10 cellular contexts compared by ENCODE assay signal in the genomic region with DNA sequence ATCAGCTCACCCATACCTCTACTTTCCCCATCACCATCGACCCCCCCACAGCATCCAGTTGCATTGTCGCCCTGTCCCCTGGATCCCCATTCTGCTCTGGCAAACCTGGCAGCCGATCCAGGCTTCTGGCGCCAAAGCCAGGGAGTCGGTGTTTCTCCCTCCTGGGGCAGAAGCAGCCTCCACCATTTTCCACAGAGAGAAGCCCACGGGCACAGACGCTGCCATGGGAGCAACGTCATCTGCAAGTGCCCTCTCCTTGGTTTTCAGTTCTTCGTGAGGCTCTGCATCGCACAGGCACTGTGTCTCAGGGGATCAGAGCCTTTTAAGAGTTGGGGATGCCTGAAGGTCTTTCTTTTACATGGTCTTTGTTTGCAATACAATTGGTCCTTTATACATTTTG. TPM values are rescaled to one million over a fixed set of nuclear protein-coding genes. Genes with fewer than 3 reads are reported as not detected.
A peak's percentile ranks its signal among the peaks of the same experiment; 100 is the strongest.
DNase-seq lines count a peak whose midpoint lies in the region; ATAC-seq, FAIRE-seq and TF ChIP-seq lines count a peak whose summit lies in the region.
"Had no signal": no experiment of that assay in that cellular context is flagged by ENCODE, and none has a peak within 500 bp of the region (broad histone marks: within the 10 kb centered on the region; RNA-seq: fewer than 3 reads in every experiment).

No MANE protein-coding gene starts in this region.

- dilution Hi-C loops in endothelial cell of umbilical vein (cut with MboI; ENCODE audit: extremely low pct_ligation_motif_present, low sequenced_read_pairs), result no loop called here

- intact Hi-C loops in endothelial cell of umbilical vein (cut with micrococcal nuclease) (loop anchor here (5.0 kb wide), 1 partner anchor 320 kb away; no protein-coding TSS in a partner anchor), ovary (cut with DNase I) (loop anchor here in 2 of 4 donors (10.0 kb wide), 2 partner anchors 193 to 323 kb away; partner anchors contain the start of gene TNKS1BP1 (in 1 of the 2)), Calu3 (cut with micrococcal nuclease; ENCODE audit: unreplicated experiment) (loop anchor here (10.0 kb wide), 1 partner anchor 867 kb away; no protein-coding TSS in a partner anchor)

- H3K36me3 ChIP-seq in GM23248 (ENCODE audit: low read depth) (no peaks in the 10 kb centered on the region), endothelial cell of umbilical vein (ENCODE audit: control insufficient read depth in 2 of 2, extremely low read depth in 1 of 2, insufficient read depth in 2 of 2, low read length in 2 of 2) (no peaks in the 10 kb centered on the region), ovary (no peaks in the 10 kb centered on the region)
- H3K36me3 ChIP-seq: esophagus squamous epithelium had no signal

- no peak for FAIRE-seq in endothelial cell of umbilical vein (lab: Jason Lieb, UNC)

- H4K20me1 ChIP-seq in GM23248 (ENCODE audit: insufficient read depth) (no peaks in the 10 kb centered on the region; the same call in 1 of the 2 replicates), endothelial cell of umbilical vein (replicated peaks; ENCODE audit: control insufficient read depth, extremely low read depth, insufficient read depth, low read length) (no peaks in the 10 kb centered on the region)

- no peaks in the 10 kb centered on the region for H3K36me3 Mint-ChIP-seq in Calu3 (ENCODE audit: insufficient read depth, unreplicated experiment)
- H3K36me3 Mint-ChIP-seq in endothelial cell (ENCODE audit: low read depth, unreplicated experiment), result peaks cover 3% of the 10 kb centered on the region

- H3K27me3 Mint-ChIP-seq in Calu3 (ENCODE audit: unreplicated experiment) (peaks cover 77% of the 10 kb centered on the region), endothelial cell (ENCODE audit: unreplicated experiment) (peaks cover 33% of the 10 kb centered on the region)

- H2AFZ ChIP-seq in GM23248 (no peak overlapping the region), endothelial cell of umbilical vein (ENCODE audit: low read depth, low read length) (no peak overlapping the region)

- peaks cover 32% of the 10 kb centered on the region for H3F3A ChIP-seq in GM23248 (ENCODE audit: insufficient read depth)

- H3K4me1 ChIP-seq in GM23248 (ENCODE audit: insufficient read depth) (peaks cover 26% of the 10 kb centered on the region), endothelial cell of umbilical vein (ENCODE audit: control insufficient read depth, extremely low read depth, insufficient read depth, low read length) (peaks cover 3% of the 10 kb centered on the region), ovary (ENCODE audit: insufficient read depth) (peaks cover 27% of the 10 kb centered on the region)

- ATAC-seq in HG03039 (IDR thresholded peaks at IDR 0.05; ENCODE audit: unreplicated experiment), result no peak

- in situ Hi-C loops in GM23248 (cut with MboI), result no loop called here

- peaks cover 28% of the 10 kb centered on the region for H3K4me1 Mint-ChIP-seq in Calu3 (ENCODE audit: low read depth, unreplicated experiment)
- H3K4me1 Mint-ChIP-seq in endothelial cell (ENCODE audit: unreplicated experiment), result peaks cover 77% of the 10 kb centered on the region

- DNase-seq in GM23248 (peak; percentile 41), NCI-H69 (lab: John Stamatoyannopoulos, UW) (peak; percentile 23), endothelial cell of umbilical vein (ENCODE audit: low read depth, low spot score) (no peak), ovary (peak in 4 of 5 donors; percentile 43 to 57 (median 50)), Calu3 (no peak), OCI-M2 (lab: John Stamatoyannopoulos, UW; ENCODE audit: unreplicated experiment) (no peak), endothelial cell (ENCODE audit: low spot score) (no peak)
- DNase-seq: activated CD4-positive, alpha-beta T cell treated with anti-CD3 and anti-CD28 coated beads, Interleukin-2, amount 50 U/mL, for 1 hour; esophagus squamous epithelium had no signal

- no peaks in the 10 kb centered on the region; the same call in 1 of the 2 replicates for H3K79me2 ChIP-seq in GM23248 (ENCODE audit: insufficient read depth)
- H3K79me2 ChIP-seq in endothelial cell of umbilical vein (ENCODE audit: control insufficient read depth, insufficient read depth, low read length), result no peaks in the 10 kb centered on the region

- H3K27ac Mint-ChIP-seq in Calu3 (ENCODE audit: unreplicated experiment) (no peak overlapping the region), endothelial cell (ENCODE audit: unreplicated experiment) (no peak overlapping the region)

- no peak for TF ChIP-seq EP300 in ovary (IDR thresholded peaks at IDR 0.05)

- H3K4me3 Mint-ChIP-seq in Calu3 (ENCODE audit: low read depth, unreplicated experiment), result no peak overlapping the region
- no peak overlapping the region for H3K4me3 Mint-ChIP-seq in endothelial cell (ENCODE audit: unreplicated experiment)

- whole genome bisulfite sequencing in GM23248 (ENCODE audit: low coverage in 1 of 2, low lambda C conversion rate in 2 of 2, missing lambda C conversion rate in 2 of 2), 2 experiments, result 5 to 8% methylated on average over 9 to 10 of the region's 10 CpGs
- WGBS in ovary, 3 donors, result 1 to 5% (median 4%) methylated on average over 10 of the region's 10 CpGs

- H3K4me3 ChIP-seq in GM23248, result no peak overlapping the region
- H3K4me3 ChIP-seq in endothelial cell of umbilical vein (replicated peaks in 1 of 3; ENCODE audit: insufficient read depth in 1 of 3, low read depth in 1 of 3, low read length in 3 of 3), result no peak overlapping the region
- no peak overlapping the region for H3K4me3 ChIP-seq in ovary

- H3K27ac ChIP-seq in GM23248 (no peak overlapping the region), endothelial cell of umbilical vein (ENCODE audit: insufficient read depth, low read depth, low read length) (no peak overlapping the region), ovary (peak overlapping the region; percentile 7 to 59)
- H3K27ac ChIP-seq: esophagus squamous epithelium had no signal

- TF ChIP-seq CTCF in endothelial cell of umbilical vein (IDR thresholded peaks at IDR 0.05; ENCODE audit: extremely low read depth in 1 of 2, insufficient read depth in 1 of 2, low read depth in 1 of 2, low read length in 2 of 2), result no peak
- TF ChIP-seq CTCF in ovary (IDR thresholded peaks at IDR 0.05), result no peak
- no peak for TF ChIP-seq CTCF in Calu3 (IDR thresholded peaks at IDR 0.05; ENCODE audit: unreplicated experiment)
- TF ChIP-seq CTCF in endothelial cell (IDR thresholded peaks at IDR 0.05; ENCODE audit: unreplicated experiment), result no peak

- TF ChIP-seq POLR2A in endothelial cell of umbilical vein (IDR thresholded peaks at IDR 0.05; ENCODE audit: low read depth, low read length) (no peak), ovary (IDR thresholded peaks at IDR 0.05) (no peak)

- CTCF ChIA-PET in endothelial cell of umbilical vein (lab: Charles Lee), result interaction anchor here (1.3 to 5.1 kb wide), 2 partner anchors 78 kb away, joined by 8 to 126 read pairs; partner anchors contain the start of gene UBE2L6
- CTCF ChIA-PET in Calu3 (lab: Charles Lee), result no interaction called here

- H3K9me3 ChIP-seq in GM23248 (ENCODE audit: low read depth), result no peaks in the 10 kb centered on the region
- H3K9me3 ChIP-seq in endothelial cell of umbilical vein (replicated peaks; ENCODE audit: control insufficient read depth, insufficient read depth, low read length), result no peaks in the 10 kb centered on the region
- H3K9me3 ChIP-seq in ovary, result no peaks in the 10 kb centered on the region
- H3K9me3 ChIP-seq: esophagus squamous epithelium had no signal

- H3K9me2 ChIP-seq in GM23248 (ENCODE audit: insufficient read depth), result no peaks in the 10 kb centered on the region

- no peaks in the 10 kb centered on the region for H3K27me3 ChIP-seq in GM23248 (replicated peaks; ENCODE audit: insufficient read depth)
- H3K27me3 ChIP-seq in endothelial cell of umbilical vein (ENCODE audit: control insufficient read depth in 2 of 2, insufficient read depth in 2 of 2, low read length in 2 of 2), result peaks cover 40 to 54% of the 10 kb centered on the region in 2 experiments
- no peaks in the 10 kb centered on the region for H3K27me3 ChIP-seq in ovary

- H3K4me2 ChIP-seq in GM23248 (ENCODE audit: unreplicated experiment), result no peak overlapping the region
- no peak overlapping the region for H3K4me2 ChIP-seq in endothelial cell of umbilical vein (ENCODE audit: insufficient read depth, low read length)

- BruUV-seq in endothelial cell of umbilical vein (replicated peaks; lab: Mats Ljungman, UMichigan) (no TSS peak), Calu3 (replicated peaks; lab: Mats Ljungman, UMichigan) (no TSS peak)

- H3K9me3 Mint-ChIP-seq in Calu3 (ENCODE audit: low read depth, unreplicated experiment), result no peaks in the 10 kb centered on the region
- H3K9me3 Mint-ChIP-seq in endothelial cell (ENCODE audit: unreplicated experiment), result no peaks in the 10 kb centered on the region

- H3K9me1 ChIP-seq in endothelial cell of umbilical vein (replicated peaks; ENCODE audit: control insufficient read depth, extremely low read depth, insufficient read depth, low read length), result no peaks in the 10 kb centered on the region

- POLR2A ChIA-PET in endothelial cell of umbilical vein (lab: Charles Lee), result no interaction called here

- H3K9ac ChIP-seq in GM23248, result no peak overlapping the region
- no peak overlapping the region for H3K9ac ChIP-seq in endothelial cell of umbilical vein (replicated peaks; ENCODE audit: extremely low read depth, insufficient read depth, low read length)

RNA-seq across cellular contexts. Expression of gene YPEL4, which starts 2.3 kb away (rescaled TPM):
- total RNA-seq in GM23248 (2014; rRNA removed; shearing (Covaris generic)), result 1.7 TPM in 1 of 2 replicates, not detected in the other
- polyA plus RNA-seq in GM23248 (2016; fragmentation: Nextera tagmentation; extraction: Ambion mirVana), result 0.35 and 0.49 TPM in 2 replicates
- 0.24 and 0.30 TPM in 2 replicates for total RNA-seq in endothelial cell of umbilical vein
- 0.03 and 0.06 TPM in 2 replicates for polyA plus RNA-seq in endothelial cell of umbilical vein
- polyA plus RNA-seq in endothelial cell of umbilical vein (2011; cell fraction: cytosol; rRNA removed), result 0.04 and 0.05 TPM in 2 replicates
- 0.34 and 0.39 TPM in 2 replicates for polyA plus RNA-seq in endothelial cell of umbilical vein (2011; cell fraction: nucleus; rRNA removed)
- 0.13 and 0.35 TPM in 2 replicates for polyA plus RNA-seq in endothelial cell of umbilical vein (2012)
- 0.17 TPM in 1 of 2 replicates, not detected in the other for polyA minus RNA-seq in endothelial cell of umbilical vein
- polyA minus RNA-seq in endothelial cell of umbilical vein (2011; cell fraction: cytosol; rRNA and poly(A)+ RNA removed), result not detected
- polyA minus RNA-seq in endothelial cell of umbilical vein (2011; cell fraction: nucleus; rRNA and poly(A)+ RNA removed), result 0.19 and 0.24 TPM in 2 replicates
- 10 to 100 TPM in 1 of 7 donors, 1 to 10 TPM in 6; 2.1 to 12.9 (median 4.4) TPM for total RNA-seq in ovary
- polyA plus RNA-seq in ovary, result 10 to 100 TPM in 1 of 2 donors, 1 to 10 TPM in 1; 7.1 to 15.3 TPM
- total RNA-seq in Calu3 (2022), result 0.28 TPM in 1 of 2 replicates, not detected in the other
- total RNA-seq in endothelial cell (ENCODE audit: unreplicated experiment), result not detected

RNA-seq across cellular contexts. Expression of gene CLP1, which starts 10.2 kb away (rescaled TPM):
- total RNA-seq in GM23248 (2014; rRNA removed; shearing (Covaris generic)), result 19.6 and 21.0 TPM in 2 replicates
- polyA plus RNA-seq in GM23248 (2016; fragmentation: Nextera tagmentation; extraction: Ambion mirVana), result 16.2 and 16.4 TPM in 2 replicates
- total RNA-seq in endothelial cell of umbilical vein, result 17.9 and 20.9 TPM in 2 replicates
- 19.4 and 20.8 TPM in 2 replicates for polyA plus RNA-seq in endothelial cell of umbilical vein
- polyA plus RNA-seq in endothelial cell of umbilical vein (2011; cell fraction: cytosol; rRNA removed), result 22.1 and 25.0 TPM in 2 replicates
- polyA plus RNA-seq in endothelial cell of umbilical vein (2011; cell fraction: nucleus; rRNA removed), result 20.3 and 20.9 TPM in 2 replicates
- 19.1 and 25.1 TPM in 2 replicates for polyA plus RNA-seq in endothelial cell of umbilical vein (2012)
- 25.3 and 34.8 TPM in 2 replicates for polyA minus RNA-seq in endothelial cell of umbilical vein
- 11.5 TPM for polyA minus RNA-seq in endothelial cell of umbilical vein (2011; cell fraction: cytosol; rRNA and poly(A)+ RNA removed)
- polyA minus RNA-seq in endothelial cell of umbilical vein (2011; cell fraction: nucleus; rRNA and poly(A)+ RNA removed), result 6.2 and 9.1 TPM in 2 replicates
- total RNA-seq in ovary, result 10 to 100 TPM in 4 of 7 donors, 1 to 10 TPM in 3; 5.5 to 11.9 (median 11.1) TPM
- 10 to 100 TPM in 1 of 2 donors, 1 to 10 TPM in 1; 7.2 to 10.5 TPM for polyA plus RNA-seq in ovary
- 15.2 and 18.6 TPM in 2 replicates for total RNA-seq in Calu3 (2022)
- total RNA-seq in endothelial cell (ENCODE audit: unreplicated experiment), result 31.1 TPM

RNA-seq across cellular contexts. Expression of gene ZDHHC5, which starts 20.5 kb away (rescaled TPM):
- total RNA-seq in GM23248 (2014; rRNA removed; shearing (Covaris generic)), result 43.6 and 52.5 TPM in 2 replicates
- 35.8 and 36.7 TPM in 2 replicates for polyA plus RNA-seq in GM23248 (2016; fragmentation: Nextera tagmentation; extraction: Ambion mirVana)
- total RNA-seq in endothelial cell of umbilical vein, result 67.4 and 74.0 TPM in 2 replicates
- polyA plus RNA-seq in endothelial cell of umbilical vein, result 52.9 and 61.1 TPM in 2 replicates
- polyA plus RNA-seq in endothelial cell of umbilical vein (2011; cell fraction: cytosol; rRNA removed), result 49.5 and 54.7 TPM in 2 replicates
- 58.1 and 61.0 TPM in 2 replicates for polyA plus RNA-seq in endothelial cell of umbilical vein (2011; cell fraction: nucleus; rRNA removed)
- polyA plus RNA-seq in endothelial cell of umbilical vein (2012), result 54.9 and 55.5 TPM in 2 replicates
- polyA minus RNA-seq in endothelial cell of umbilical vein, result 110 and 138 TPM in 2 replicates
- 31.7 TPM for polyA minus RNA-seq in endothelial cell of umbilical vein (2011; cell fraction: cytosol; rRNA and poly(A)+ RNA removed)
- polyA minus RNA-seq in endothelial cell of umbilical vein (2011; cell fraction: nucleus; rRNA and poly(A)+ RNA removed), result 34.6 and 49.5 TPM in 2 replicates
- total RNA-seq in ovary, result 10 to 100 TPM; 19.9 to 54.1 (median 39.9) TPM
- 10 to 100 TPM; 22.3 to 62.6 TPM for polyA plus RNA-seq in ovary
- 85.9 and 95.3 TPM in 2 replicates for total RNA-seq in Calu3 (2022)
- total RNA-seq in endothelial cell (ENCODE audit: unreplicated experiment), result 78.3 TPM

RNA-seq across cellular contexts. Expression of gene SERPING1, which starts 49.9 kb away (rescaled TPM):
- 98.0 and 147 TPM in 2 replicates for total RNA-seq in GM23248 (2014; rRNA removed; shearing (Covaris generic))
- 319 and 327 TPM in 2 replicates for polyA plus RNA-seq in GM23248 (2016; fragmentation: Nextera tagmentation; extraction: Ambion mirVana)
- not detected in 2 replicates for total RNA-seq in endothelial cell of umbilical vein
- 0.30 TPM in 1 of 2 replicates, not detected in the other for polyA plus RNA-seq in endothelial cell of umbilical vein
- 0.08 TPM in 1 of 2 replicates, not detected in the other for polyA plus RNA-seq in endothelial cell of umbilical vein (2011; cell fraction: cytosol; rRNA removed)
- 0.16 TPM in 1 of 2 replicates, not detected in the other for polyA plus RNA-seq in endothelial cell of umbilical vein (2011; cell fraction: nucleus; rRNA removed)
- polyA plus RNA-seq in endothelial cell of umbilical vein (2012), result 0.12 and 1.0 TPM in 2 replicates
- not detected in 2 replicates for polyA minus RNA-seq in endothelial cell of umbilical vein
- not detected for polyA minus RNA-seq in endothelial cell of umbilical vein (2011; cell fraction: cytosol; rRNA and poly(A)+ RNA removed)
- not detected in 2 replicates for polyA minus RNA-seq in endothelial cell of umbilical vein (2011; cell fraction: nucleus; rRNA and poly(A)+ RNA removed)
- 100 to 1,000 TPM; 454 to 906 (median 709) TPM for total RNA-seq in ovary
- 1,000 to 10,000 TPM in 1 of 2 donors, 100 to 1,000 TPM in 1; 731 to 2,358 TPM for polyA plus RNA-seq in ovary
- 61.8 and 112 TPM in 2 replicates for total RNA-seq in Calu3 (2022)
- 347 TPM for total RNA-seq in endothelial cell (ENCODE audit: unreplicated experiment)

Comparison
In these comparisons a context has a peak if more than half of its experiments do, and no peak if none do; other contexts are left out.
1. DNase-seq: peak in GM23248 (single experiment), NCI-H69 (single experiment) and ovary (4 of 5); none in endothelial cell of umbilical vein (single experiment), Calu3 (single experiment), OCI-M2 (single experiment) and endothelial cell (single experiment).
2. H3K27ac ChIP-seq: peak in ovary (2 of 2); none in GM23248 (single experiment) and endothelial cell of umbilical vein (single experiment).